9 cellular contexts compared by ENCODE assay signal in the genomic region with DNA sequence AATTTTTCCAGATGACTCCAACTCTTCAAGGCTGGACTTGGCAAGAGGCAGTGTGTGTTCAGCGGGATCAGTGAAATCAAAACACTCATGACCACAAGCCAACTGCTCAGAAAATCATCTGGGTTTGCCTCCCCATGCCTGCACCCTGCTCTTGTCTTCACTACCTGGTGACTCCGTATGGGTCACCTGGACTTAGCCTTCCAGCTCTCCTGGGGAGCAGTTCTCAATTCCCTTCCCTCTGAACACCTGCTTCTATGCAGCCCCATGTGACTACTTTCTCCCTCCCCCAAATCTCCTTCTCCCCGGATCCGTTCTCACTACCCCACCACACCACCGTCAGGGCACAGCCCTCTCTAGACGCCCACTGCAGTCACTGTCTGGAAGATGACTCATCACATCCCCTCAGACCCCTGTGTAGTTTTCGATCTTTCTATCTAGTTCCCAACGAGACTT.
DNase-seq lines count a peak whose midpoint lies in the region; ATAC-seq and TF ChIP-seq lines count a peak whose summit lies in the region.
"Had no signal": no experiment of that assay in that cellular context is flagged by ENCODE, and none has a peak within 500 bp of the region (broad histone marks: within the 10 kb centered on the region; RNA-seq: fewer than 3 reads in every experiment).

No MANE protein-coding gene starts in this region.

- no peaks in the 10 kb centered on the region for H3K9me3 Mint-ChIP-seq in activated CD8-positive, alpha-beta T cell treated with anti-CD3 and anti-CD28 coated beads, Interleukin-2, amount 10 ng/mL, durations not matched to agents 7 days and 5 days (ENCODE audit: insufficient read depth)

- peaks cover 37% of the 10 kb centered on the region for H3K4me1 Mint-ChIP-seq in activated CD8-positive, alpha-beta T cell treated with anti-CD3 and anti-CD28 coated beads, Interleukin-2, amount 10 ng/mL, durations not matched to agents 7 days and 5 days (ENCODE audit: low read depth)

- intact Hi-C loops in Right ventricle myocardium superior (cut with DNase I) (no loop called here), lower lobe of right lung (cut with DNase I) (no loop called here)

- DNase-seq in activated CD8-positive, alpha-beta T cell treated with anti-CD3 and anti-CD28 coated beads, Interleukin-2, amount 10 ng/mL, durations not matched to agents 7 days and 5 days, result no peak
- DNase-seq in retina (peak; percentile 0), Right ventricle myocardium superior (no peak), midbrain (lab: John Stamatoyannopoulos, UW) (no peak), lower lobe of right lung (no peak), NCI-H1092 (lab: John Stamatoyannopoulos, UW) (no peak)
- DNase-seq: NCI-H1092 treated with DMSO at 0.1 percent for 48 hours had no signal

- no peak overlapping the region for H3K4me3 ChIP-seq in lower lobe of right lung

- no peak overlapping the region for H3K27ac ChIP-seq in lower lobe of right lung

- ATAC-seq in GM18909 (IDR thresholded peaks at IDR 0.05; ENCODE audit: poor library complexity, unreplicated experiment), result peak; percentile 78
- ATAC-seq in HG02763 (IDR thresholded peaks at IDR 0.05; ENCODE audit: unreplicated experiment), result peak; percentile 49
- peak; percentile 59 for ATAC-seq in activated CD8-positive, alpha-beta T cell treated with anti-CD3 and anti-CD28 coated beads, Interleukin-2, amount 10 ng/mL, durations not matched to agents 7 days and 5 days
- ATAC-seq in Right ventricle myocardium superior (ENCODE audit: poor library complexity), result no peak
- ATAC-seq in lower lobe of right lung, result no peak

- no peaks in the 10 kb centered on the region for H3K27me3 ChIP-seq in lower lobe of right lung (ENCODE audit: low read depth)

- TF ChIP-seq CTCF in lower lobe of right lung (IDR thresholded peaks at IDR 0.05), result no peak

- H3K36me3 Mint-ChIP-seq in activated CD8-positive, alpha-beta T cell treated with anti-CD3 and anti-CD28 coated beads, Interleukin-2, amount 10 ng/mL, durations not matched to agents 7 days and 5 days (ENCODE audit: low read depth), result no peaks in the 10 kb centered on the region

- H3K4me1 ChIP-seq in lower lobe of right lung, result no peaks in the 10 kb centered on the region

- no peaks in the 10 kb centered on the region for H3K27me3 Mint-ChIP-seq in activated CD8-positive, alpha-beta T cell treated with anti-CD3 and anti-CD28 coated beads, Interleukin-2, amount 10 ng/mL, durations not matched to agents 7 days and 5 days (ENCODE audit: low read depth)

- POLR2A ChIA-PET in activated CD8-positive, alpha-beta T cell treated with anti-CD3 and anti-CD28 coated beads, Interleukin-2, amount 10 ng/mL, durations not matched to agents 7 days and 5 days (lab: Charles Lee), result no interaction called here

- no peaks in the 10 kb centered on the region for H3K36me3 ChIP-seq in lower lobe of right lung

- H3K4me3 Mint-ChIP-seq in activated CD8-positive, alpha-beta T cell treated with anti-CD3 and anti-CD28 coated beads, Interleukin-2, amount 10 ng/mL, durations not matched to agents 7 days and 5 days, result no peak overlapping the region

- no peaks in the 10 kb centered on the region for H3K9me3 ChIP-seq in lower lobe of right lung

- H3K27ac Mint-ChIP-seq in activated CD8-positive, alpha-beta T cell treated with anti-CD3 and anti-CD28 coated beads, Interleukin-2, amount 10 ng/mL, durations not matched to agents 7 days and 5 days, result peak overlapping the region; percentile 20

- CTCF ChIA-PET in activated CD8-positive, alpha-beta T cell treated with anti-CD3 and anti-CD28 coated beads, Interleukin-2, amount 10 ng/mL, durations not matched to agents 7 days and 5 days (lab: Charles Lee), result no interaction called here

Comparison
In these comparisons a context has a peak if more than half of its experiments do, and no peak if none do; other contexts are left out.
1. ATAC-seq: peak in GM18909 (single experiment), HG02763 (single experiment) and activated CD8-positive, alpha-beta T cell treated with anti-CD3 and anti-CD28 coated beads, Interleukin-2, amount 10 ng/mL, durations not matched to agents 7 days and 5 days (single experiment); none in Right ventricle myocardium superior (single experiment) and lower lobe of right lung (0 of 2).